ENCODE assay signal across 29 cellular contexts in the genomic region with DNA sequence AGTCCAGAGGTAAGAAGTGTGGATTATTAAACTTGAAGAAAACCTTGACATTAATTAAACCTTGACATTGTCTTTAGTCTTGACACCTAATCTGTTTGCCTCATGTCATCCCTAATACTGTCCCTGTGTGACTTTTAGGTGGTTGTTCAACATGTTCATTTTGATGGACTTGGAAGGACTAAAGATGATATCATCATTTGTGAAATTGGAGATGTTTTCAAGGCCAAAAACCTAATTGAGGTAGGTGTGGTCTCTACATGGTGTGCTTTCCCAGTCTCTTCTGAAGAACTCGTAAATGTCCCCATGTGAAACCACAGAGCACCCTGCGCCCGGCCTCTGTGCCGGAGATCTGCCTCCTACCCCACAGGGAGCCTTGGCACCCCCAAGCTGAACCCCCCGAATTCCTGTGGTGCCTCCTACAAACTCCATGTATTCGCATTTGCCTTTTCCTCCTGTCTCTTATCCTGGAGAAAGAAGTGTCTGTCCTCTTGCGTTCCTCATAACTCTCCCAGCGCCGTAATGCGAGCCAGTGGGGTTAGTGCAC. TPM values are rescaled to one million over a fixed set of nuclear protein-coding genes. Genes with fewer than 3 reads are reported as not detected.
"Had no signal": no experiment of that assay in that cellular context is flagged by ENCODE, and none has a peak within 500 bp of the region (broad histone marks: within the 10 kb centered on the region; RNA-seq: fewer than 3 reads in every experiment).

No MANE protein-coding gene starts in this region.

- H3K4me3 ChIP-seq: SJSA1 had no signal

- H3K4me2 ChIP-seq: SK-N-SH had no signal

- ATAC-seq: activated T-cell treated with anti-CD3 and anti-CD28 coated beads, Interleukin-2, amount 50 U/mL, for 72 hours; activated T-helper 17 cell treated with anti-CD3 and anti-CD28 coated beads, Interleukin-2, amount 50 U/mL, for 72 hours; Panc1 had no signal

- H3K9me2 ChIP-seq: SK-N-SH had no signal

- H3K4me1 ChIP-seq: SJSA1 had no signal

- H3K27ac Mint-ChIP-seq: activated CD4-positive, alpha-beta memory T cell treated with anti-CD3 and anti-CD28 coated beads for 36 hours; activated naive CD8-positive, alpha-beta T cell treated with anti-CD3 and anti-CD28 coated beads for 36 hours; activated T-cell treated with anti-CD3 and anti-CD28 coated beads, Interleukin-2, amount 50 U/mL, for 72 hours; activated T-helper 17 cell treated with anti-CD3 and anti-CD28 coated beads, Interleukin-2, amount 50 U/mL, for 72 hours; T-helper 1 cell treated with Interleukin-12 subunit alpha and Interleukin-12 subunit beta and Interleukin-4 antibody, amounts not matched to agents 30 μg/mL and 1 μg/mL, for 36 hours; T-helper 2 cell treated with Interferon-gamma antibody and Interleukin-4, amounts not matched to agents 5 μg/mL and 100 μg/mL, for 36 hours had no signal

- H3K9ac ChIP-seq: SK-N-SH had no signal

- H3K4me3 Mint-ChIP-seq: activated CD4-positive, alpha-beta memory T cell treated with anti-CD3 and anti-CD28 coated beads for 36 hours; activated naive CD8-positive, alpha-beta T cell treated with anti-CD3 and anti-CD28 coated beads for 36 hours; activated T-cell treated with anti-CD3 and anti-CD28 coated beads, Interleukin-2, amount 50 U/mL, for 72 hours; activated T-helper 17 cell treated with anti-CD3 and anti-CD28 coated beads, Interleukin-2, amount 50 U/mL, for 72 hours; T-helper 1 cell treated with Interleukin-12 subunit alpha and Interleukin-12 subunit beta and Interleukin-4 antibody, amounts not matched to agents 30 μg/mL and 1 μg/mL, for 36 hours; T-helper 2 cell treated with Interferon-gamma antibody and Interleukin-4, amounts not matched to agents 5 μg/mL and 100 μg/mL, for 36 hours had no signal

- H3K27me3 ChIP-seq: SJSA1 had no signal

- FAIRE-seq: TTC549 had no signal

- H3K27me3 Mint-ChIP-seq: activated CD4-positive, alpha-beta memory T cell treated with anti-CD3 and anti-CD28 coated beads for 36 hours; activated naive CD8-positive, alpha-beta T cell treated with anti-CD3 and anti-CD28 coated beads for 36 hours; activated T-helper 17 cell treated with anti-CD3 and anti-CD28 coated beads, Interleukin-2, amount 50 U/mL, for 72 hours had no signal

- H3K9me3 ChIP-seq: SJSA1, SK-N-SH had no signal

- H3K27ac ChIP-seq: SJSA1 had no signal

- DNase-seq: activated CD4-positive, alpha-beta memory T cell treated with anti-CD3 and anti-CD28 coated beads for 36 hours; activated CD4-positive, alpha-beta T cell treated with anti-CD3 and anti-CD28 coated beads for 4 hours; activated CD4-positive, alpha-beta T cell treated with anti-CD3 and anti-CD28 coated beads, Interleukin-2, amount 50 U/mL, for 1 hour; activated CD4-positive, CD25-positive, alpha-beta regulatory T cell treated with anti-CD3 and anti-CD28 coated beads, Interleukin-2, amount 50 U/mL, for 72 hours; activated CD8-positive, alpha-beta memory T cell treated with anti-CD3 and anti-CD28 coated beads, Interleukin-2, amount 50 U/mL, for 4 hours; activated effector memory CD4-positive, alpha-beta T cell treated with anti-CD3 and anti-CD28 coated beads, Interleukin-2, amount 50 U/mL, for 16 hours; activated naive CD4-positive, alpha-beta T cell; activated naive CD4-positive, alpha-beta T cell treated with anti-CD3 and anti-CD28 coated beads, Interleukin-2, amount 50 U/mL, for 16 hours; activated naive CD8-positive, alpha-beta T cell treated with anti-CD3 and anti-CD28 coated beads for 36 hours; activated T-cell treated with anti-CD3 and anti-CD28 coated beads for 4 hours; activated T-cell treated with anti-CD3 and anti-CD28 coated beads, Interleukin-2, amount 50 U/mL, for 72 hours; amniotic stem cell; aorta; KG1; NCI-H1105; NCI-H1417 treated with DMSO at 0.1 percent for 48 hours; NCI-H187 treated with DMSO at 0.1 percent for 48 hours; NCI-H2081; NCI-H2171 treated with DMSO at 0.1 percent for 48 hours; NCI-H345; NCI-H524 treated with DMSO at 0.1 percent for 48 hours; SHP77 treated with DMSO at 0.1 percent for 48 hours; SK-N-SH had no signal

- H3K9me3 Mint-ChIP-seq: activated CD4-positive, alpha-beta memory T cell treated with anti-CD3 and anti-CD28 coated beads for 36 hours; activated naive CD8-positive, alpha-beta T cell treated with anti-CD3 and anti-CD28 coated beads for 36 hours; activated T-cell treated with anti-CD3 and anti-CD28 coated beads, Interleukin-2, amount 50 U/mL, for 72 hours; activated T-helper 17 cell treated with anti-CD3 and anti-CD28 coated beads, Interleukin-2, amount 50 U/mL, for 72 hours; T-helper 1 cell treated with Interleukin-12 subunit alpha and Interleukin-12 subunit beta and Interleukin-4 antibody, amounts not matched to agents 30 μg/mL and 1 μg/mL, for 36 hours; T-helper 2 cell treated with Interferon-gamma antibody and Interleukin-4, amounts not matched to agents 5 μg/mL and 100 μg/mL, for 36 hours had no signal

RNA-seq across cellular contexts. Expression of a gene that starts 40.8 kb away (rescaled TPM):
- polyA plus RNA-seq: aorta had no signal
